Comparison of ENCODE assay signal across 24 cellular contexts in the genomic region with DNA sequence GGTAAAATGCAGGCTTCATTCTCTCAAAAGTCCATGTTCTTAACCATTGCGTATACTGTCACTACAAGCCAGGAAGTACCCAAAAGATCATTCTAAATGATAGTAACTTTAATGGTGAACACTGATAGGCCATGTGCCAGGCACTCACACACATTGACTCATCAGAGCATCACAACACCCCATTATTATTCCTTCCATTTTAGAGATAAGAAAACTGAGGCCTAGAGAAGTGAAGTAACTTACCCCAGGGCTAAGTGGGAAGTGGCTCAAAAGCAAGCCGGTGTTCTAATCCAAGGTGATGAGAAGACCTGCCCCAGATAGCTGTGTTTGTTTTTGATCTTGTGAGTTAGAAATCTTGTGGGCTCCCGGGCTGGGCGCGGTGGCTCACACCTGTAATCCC. TPM values are rescaled to one million over a fixed set of nuclear protein-coding genes. Genes with fewer than 3 reads are reported as not detected.
DNase-seq lines count a peak whose midpoint lies in the region; ATAC-seq and TF ChIP-seq lines count a peak whose summit lies in the region.
"Had no signal": no experiment of that assay in that cellular context is flagged by ENCODE, and none has a peak within 500 bp of the region (broad histone marks: within the 10 kb centered on the region; RNA-seq: fewer than 3 reads in every experiment).

No MANE protein-coding gene starts in this region.

- peak overlapping the region; percentile 65 for H3K27ac Mint-ChIP-seq in activated CD8-positive, alpha-beta memory T cell treated with anti-CD3 and anti-CD28 coated beads, Interleukin-2, amount 10 ng/mL, durations not matched to agents 7 days and 5 days
- peak overlapping the region; percentile 84 for H3K27ac Mint-ChIP-seq in T-helper 2 cell treated with Interferon-gamma antibody and Interleukin-4, amounts not matched to agents 5 μg/mL and 100 μg/mL, for 36 hours
- peak overlapping the region; percentile 60 for H3K27ac Mint-ChIP-seq in activated naive CD8-positive, alpha-beta T cell treated with anti-CD3 and anti-CD28 coated beads, Interleukin-2, amount 10 ng/mL, durations not matched to agents 7 days and 5 days
- H3K27ac Mint-ChIP-seq in neural crest cell (ENCODE audit: unreplicated experiment) = no peak overlapping the region

- H3K9me2 ChIP-seq in GM23248 (ENCODE audit: insufficient read depth) = no peaks in the 10 kb centered on the region

- H3K27ac ChIP-seq in GM23248 = no peak overlapping the region
- H3K27ac ChIP-seq: BLaER1, body of pancreas, colonic mucosa, vagina had no signal

- CTCF ChIA-PET in activated CD8-positive, alpha-beta memory T cell treated with anti-CD3 and anti-CD28 coated beads, Interleukin-2, amount 10 ng/mL, durations not matched to agents 7 days and 5 days (lab: Charles Lee) = interaction anchor here (0.7 to 4.5 kb wide), 6 partner anchors 13 to 73 kb away, joined by 3 to 31 read pairs (median 8); no protein-coding TSS in a partner anchor

- H3K27me3 ChIP-seq in GM23248 (replicated peaks; ENCODE audit: insufficient read depth) = no peaks in the 10 kb centered on the region
- H3K27me3 ChIP-seq: BLaER1, body of pancreas, colonic mucosa, spleen, vagina had no signal

- no peak overlapping the region for H3K4me2 ChIP-seq in GM23248 (ENCODE audit: unreplicated experiment)

- POLR2A ChIA-PET in activated naive CD8-positive, alpha-beta T cell treated with anti-CD3 and anti-CD28 coated beads, Interleukin-2, amount 10 ng/mL, durations not matched to agents 7 days and 5 days (lab: Charles Lee) = interaction anchor here (1.0 to 3.4 kb wide), 2 partner anchors 67 to 89 kb away, joined by 3 to 19 read pairs; no protein-coding TSS in a partner anchor

- no peaks in the 10 kb centered on the region for H4K20me1 ChIP-seq in GM23248 (ENCODE audit: insufficient read depth)

- H3K4me3 ChIP-seq in GM23248 = no peak overlapping the region
- H3K4me3 ChIP-seq: BLaER1, body of pancreas, colonic mucosa, spleen, vagina had no signal

- peaks cover 21% of the 10 kb centered on the region for H3K4me1 Mint-ChIP-seq in activated CD8-positive, alpha-beta memory T cell treated with anti-CD3 and anti-CD28 coated beads, Interleukin-2, amount 10 ng/mL, durations not matched to agents 7 days and 5 days
- H3K4me1 Mint-ChIP-seq in T-helper 2 cell treated with Interferon-gamma antibody and Interleukin-4, amounts not matched to agents 5 μg/mL and 100 μg/mL, for 36 hours (ENCODE audit: low read depth) = peaks cover 25% of the 10 kb centered on the region
- peaks cover 19% of the 10 kb centered on the region for H3K4me1 Mint-ChIP-seq in activated naive CD8-positive, alpha-beta T cell treated with anti-CD3 and anti-CD28 coated beads, Interleukin-2, amount 10 ng/mL, durations not matched to agents 7 days and 5 days
- peaks cover 21% of the 10 kb centered on the region for H3K4me1 Mint-ChIP-seq in neural crest cell

- H3K9ac ChIP-seq in GM23248 = no peak overlapping the region
- H3K9ac ChIP-seq: BLaER1 had no signal

- no peak overlapping the region for H2AFZ ChIP-seq in GM23248

- peaks cover 21% of the 10 kb centered on the region for H3K36me3 Mint-ChIP-seq in activated CD8-positive, alpha-beta memory T cell treated with anti-CD3 and anti-CD28 coated beads, Interleukin-2, amount 10 ng/mL, durations not matched to agents 7 days and 5 days
- H3K36me3 Mint-ChIP-seq in T-helper 2 cell treated with Interferon-gamma antibody and Interleukin-4, amounts not matched to agents 5 μg/mL and 100 μg/mL, for 36 hours (ENCODE audit: low read depth) = peaks cover 32% of the 10 kb centered on the region
- peaks cover 12% of the 10 kb centered on the region for H3K36me3 Mint-ChIP-seq in activated naive CD8-positive, alpha-beta T cell treated with anti-CD3 and anti-CD28 coated beads, Interleukin-2, amount 10 ng/mL, durations not matched to agents 7 days and 5 days
- H3K36me3 Mint-ChIP-seq in neural crest cell (ENCODE audit: low read depth) = peaks cover 2% of the 10 kb centered on the region

- no peaks in the 10 kb centered on the region for H3K79me2 ChIP-seq in GM23248 (ENCODE audit: insufficient read depth)

- H3K9me3 ChIP-seq in GM23248 (ENCODE audit: low read depth) = no peaks in the 10 kb centered on the region
- H3K9me3 ChIP-seq: BLaER1, body of pancreas, colonic mucosa, spleen, vagina had no signal

- 98% methylated on average over 5 of the region's 5 CpGs for WGBS in GM23248 (ENCODE audit: low coverage in 1 of 2, low lambda C conversion rate in 2 of 2, missing lambda C conversion rate in 2 of 2), 2 experiments

- no peaks in the 10 kb centered on the region for H3K9me3 Mint-ChIP-seq in activated CD8-positive, alpha-beta memory T cell treated with anti-CD3 and anti-CD28 coated beads, Interleukin-2, amount 10 ng/mL, durations not matched to agents 7 days and 5 days (ENCODE audit: low read depth)
- H3K9me3 Mint-ChIP-seq in T-helper 2 cell treated with Interferon-gamma antibody and Interleukin-4, amounts not matched to agents 5 μg/mL and 100 μg/mL, for 36 hours = no peaks in the 10 kb centered on the region
- H3K9me3 Mint-ChIP-seq in activated naive CD8-positive, alpha-beta T cell treated with anti-CD3 and anti-CD28 coated beads, Interleukin-2, amount 10 ng/mL, durations not matched to agents 7 days and 5 days = no peaks in the 10 kb centered on the region
- no peaks in the 10 kb centered on the region for H3K9me3 Mint-ChIP-seq in neural crest cell

- ATAC-seq in activated CD8-positive, alpha-beta memory T cell treated with anti-CD3 and anti-CD28 coated beads, Interleukin-2, amount 10 ng/mL, durations not matched to agents 7 days and 5 days = no peak
- ATAC-seq in activated naive CD8-positive, alpha-beta T cell treated with anti-CD3 and anti-CD28 coated beads, Interleukin-2, amount 10 ng/mL, durations not matched to agents 7 days and 5 days (ENCODE audit: low read depth) = no peak
- ATAC-seq: body of pancreas had no signal

- no peaks in the 10 kb centered on the region for H3K4me1 ChIP-seq in GM23248 (ENCODE audit: insufficient read depth)

- H3F3A ChIP-seq in GM23248 (ENCODE audit: insufficient read depth) = peaks cover 22% of the 10 kb centered on the region

- no peak for TF ChIP-seq CTCF in neural crest cell (conservative IDR thresholded peaks at IDR 0.05)

- in situ Hi-C loops in GM23248 (cut with MboI) = no loop called here

- H3K4me3 Mint-ChIP-seq in activated CD8-positive, alpha-beta memory T cell treated with anti-CD3 and anti-CD28 coated beads, Interleukin-2, amount 10 ng/mL, durations not matched to agents 7 days and 5 days = no peak overlapping the region
- peak overlapping the region; percentile 50 for H3K4me3 Mint-ChIP-seq in T-helper 2 cell treated with Interferon-gamma antibody and Interleukin-4, amounts not matched to agents 5 μg/mL and 100 μg/mL, for 36 hours
- H3K4me3 Mint-ChIP-seq in activated naive CD8-positive, alpha-beta T cell treated with anti-CD3 and anti-CD28 coated beads, Interleukin-2, amount 10 ng/mL, durations not matched to agents 7 days and 5 days = no peak overlapping the region
- H3K4me3 Mint-ChIP-seq in neural crest cell = peak overlapping the region; percentile 66

- DNase-seq in activated CD8-positive, alpha-beta memory T cell treated with anti-CD3 and anti-CD28 coated beads, Interleukin-2, amount 10 ng/mL, durations not matched to agents 7 days and 5 days = no peak
- no peak for DNase-seq in activated CD8-positive, alpha-beta memory T cell treated with anti-CD3 and anti-CD28 coated beads, Interleukin-2, amount 50 U/mL, for 4 hours
- DNase-seq in T-helper 2 cell treated with Interferon-gamma antibody and Interleukin-4, amounts not matched to agents 5 μg/mL and 100 μg/mL, for 36 hours (ENCODE audit: low spot score) = no peak
- no peak for DNase-seq in activated naive CD8-positive, alpha-beta T cell treated with anti-CD3 and anti-CD28 coated beads, Interleukin-2, amount 10 ng/mL, durations not matched to agents 7 days and 5 days
- DNase-seq in neural crest cell (ENCODE audit: low read depth, low spot score) = no peak
- DNase-seq in cerebellar nuclear complex (lab: John Stamatoyannopoulos, UW) = no peak
- no peak for DNase-seq in GM23248
- DNase-seq in NCI-H2196 (lab: John Stamatoyannopoulos, UW; ENCODE audit: unreplicated experiment) = no peak
- DNase-seq: activated CD4-positive, CD25-positive, alpha-beta regulatory T cell treated with anti-CD3 and anti-CD28 coated beads, Interleukin-2, amount 50 U/mL, for 72 hours; body of pancreas; colonic mucosa; GDM1; H7; mesendoderm; NCI-H1436; NCI-H2171; NCI-H748 treated with DMSO at 0.1 percent for 48 hours; OCI-M1; SHP77 treated with DMSO at 0.1 percent for 48 hours; spleen; stimulated activated CD8-positive, alpha-beta memory T cell treated with anti-CD3 and anti-CD28 coated beads, Interleukin-4, amount 100 ng/mL, for 48 hours had no signal

- H3K27me3 Mint-ChIP-seq in activated CD8-positive, alpha-beta memory T cell treated with anti-CD3 and anti-CD28 coated beads, Interleukin-2, amount 10 ng/mL, durations not matched to agents 7 days and 5 days = no peaks in the 10 kb centered on the region
- H3K27me3 Mint-ChIP-seq in T-helper 2 cell treated with Interferon-gamma antibody and Interleukin-4, amounts not matched to agents 5 μg/mL and 100 μg/mL, for 36 hours (ENCODE audit: low read depth) = no peaks in the 10 kb centered on the region
- H3K27me3 Mint-ChIP-seq in activated naive CD8-positive, alpha-beta T cell treated with anti-CD3 and anti-CD28 coated beads, Interleukin-2, amount 10 ng/mL, durations not matched to agents 7 days and 5 days = no peaks in the 10 kb centered on the region
- H3K27me3 Mint-ChIP-seq in neural crest cell (ENCODE audit: low read depth) = peaks cover 2% of the 10 kb centered on the region

- peaks cover 24% of the 10 kb centered on the region; the same call in 1 of the 2 replicates for H3K36me3 ChIP-seq in GM23248 (ENCODE audit: low read depth)

RNA-seq across cellular contexts. Expression of gene PHLDB3, which starts 1.4 kb away (rescaled TPM):
- total RNA-seq in activated CD8-positive, alpha-beta memory T cell treated with anti-CD3 and anti-CD28 coated beads, Interleukin-2, amount 10 ng/mL, durations not matched to agents 7 days and 5 days = 10 to 100 TPM; 11.0 to 11.2 TPM
- 10 to 100 TPM; 19.8 to 22.1 TPM for total RNA-seq in activated naive CD8-positive, alpha-beta T cell treated with anti-CD3 and anti-CD28 coated beads, Interleukin-2, amount 10 ng/mL, durations not matched to agents 7 days and 5 days
- total RNA-seq in neural crest cell = 13.3 and 14.3 TPM in 2 replicates
- 5.6 and 8.9 TPM in 2 replicates for total RNA-seq in GM23248 (2014; rRNA removed; shearing (Covaris generic))
- polyA plus RNA-seq in GM23248 (2016; fragmentation: Nextera tagmentation; extraction: Ambion mirVana) = 3.9 and 4.6 TPM in 2 replicates

RNA-seq across cellular contexts. Expression of gene ETHE1, which starts 21.1 kb away (rescaled TPM):
- 10 to 100 TPM; 52.6 to 55.8 TPM for total RNA-seq in activated CD8-positive, alpha-beta memory T cell treated with anti-CD3 and anti-CD28 coated beads, Interleukin-2, amount 10 ng/mL, durations not matched to agents 7 days and 5 days
- 10 to 100 TPM; 57.1 to 61.1 TPM for total RNA-seq in activated naive CD8-positive, alpha-beta T cell treated with anti-CD3 and anti-CD28 coated beads, Interleukin-2, amount 10 ng/mL, durations not matched to agents 7 days and 5 days
- 23.7 and 25.0 TPM in 2 replicates for total RNA-seq in neural crest cell
- total RNA-seq in GM23248 (2014; rRNA removed; shearing (Covaris generic)) = 71.1 and 100.0 TPM in 2 replicates
- polyA plus RNA-seq in GM23248 (2016; fragmentation: Nextera tagmentation; extraction: Ambion mirVana) = 70.8 and 75.4 TPM in 2 replicates

RNA-seq across cellular contexts. Expression of gene ZNF575, which starts 27.0 kb away (rescaled TPM):
- total RNA-seq in activated CD8-positive, alpha-beta memory T cell treated with anti-CD3 and anti-CD28 coated beads, Interleukin-2, amount 10 ng/mL, durations not matched to agents 7 days and 5 days = 1 to 10 TPM; 2.9 to 3.7 TPM
- total RNA-seq in activated naive CD8-positive, alpha-beta T cell treated with anti-CD3 and anti-CD28 coated beads, Interleukin-2, amount 10 ng/mL, durations not matched to agents 7 days and 5 days = 1 to 10 TPM; 3.9 to 4.6 TPM
- 0.57 and 0.72 TPM in 2 replicates for total RNA-seq in neural crest cell
- 0.22 TPM in 1 of 2 replicates, not detected in the other for total RNA-seq in GM23248 (2014; rRNA removed; shearing (Covaris generic))
- 3.1 and 3.9 TPM in 2 replicates for polyA plus RNA-seq in GM23248 (2016; fragmentation: Nextera tagmentation; extraction: Ambion mirVana)
- total RNA-seq: H7 had no signal

RNA-seq across cellular contexts. Expression of gene LYPD3, which starts 40.5 kb away (rescaled TPM):
- total RNA-seq in activated CD8-positive, alpha-beta memory T cell treated with anti-CD3 and anti-CD28 coated beads, Interleukin-2, amount 10 ng/mL, durations not matched to agents 7 days and 5 days = under 1 TPM; 0.23 to 0.33 TPM
- 1 to 10 TPM; 1.2 to 1.8 TPM for total RNA-seq in activated naive CD8-positive, alpha-beta T cell treated with anti-CD3 and anti-CD28 coated beads, Interleukin-2, amount 10 ng/mL, durations not matched to agents 7 days and 5 days
- 0.50 and 0.89 TPM in 2 replicates for total RNA-seq in neural crest cell
- total RNA-seq in GM23248 (2014; rRNA removed; shearing (Covaris generic)) = not detected in 2 replicates
- polyA plus RNA-seq in GM23248 (2016; fragmentation: Nextera tagmentation; extraction: Ambion mirVana) = 0.22 and 0.28 TPM in 2 replicates
- total RNA-seq: A172, H7 had no signal

Comparison
In these comparisons a context has a peak if more than half of its experiments do, and no peak if none do; other contexts are left out.
1. H3K4me3 Mint-ChIP-seq: peak in T-helper 2 cell treated with Interferon-gamma antibody and Interleukin-4, amounts not matched to agents 5 μg/mL and 100 μg/mL, for 36 hours (single experiment) and neural crest cell (single experiment); none in activated CD8-positive, alpha-beta memory T cell treated with anti-CD3 and anti-CD28 coated beads, Interleukin-2, amount 10 ng/mL, durations not matched to agents 7 days and 5 days (single experiment) and activated naive CD8-positive, alpha-beta T cell treated with anti-CD3 and anti-CD28 coated beads, Interleukin-2, amount 10 ng/mL, durations not matched to agents 7 days and 5 days (single experiment).